ENCODE assay signal across 10 cellular contexts in genomic region chr20:51660741-51661608, GRCh38.
DNase-seq lines count a peak whose midpoint lies in the region; TF ChIP-seq lines count a peak whose summit lies in the region.
"Had no signal": no experiment of that assay in that cellular context is flagged by ENCODE, and none has a peak within 500 bp of the region (broad histone marks: within the 10 kb centered on the region; RNA-seq: fewer than 3 reads in every experiment).

No MANE protein-coding gene starts in this region.

- H2AFZ ChIP-seq in MM.1S (ENCODE audit: low read length) = no peak overlapping the region

- H3K4me1 Mint-ChIP-seq in MCF 10A (ENCODE audit: insufficient read depth, unreplicated experiment) = peaks cover 7% of the 10 kb centered on the region
- peaks cover 23% of the 10 kb centered on the region for H3K4me1 Mint-ChIP-seq in activated T-helper 2 cell treated with anti-CD3 and anti-CD28 coated beads, Interferon-gamma antibody, Interleukin-2, Interleukin-4, amounts not matched to agents 10 μg/mL and 5 μg/mL and 100 μg/mL, durations not matched to agents 14 hours and 24 hours and 36 hours (ENCODE audit: low read depth)

- TF ChIP-seq POLR2A in breast epithelium (IDR thresholded peaks at IDR 0.05) = no peak
- no peak for TF ChIP-seq POLR2A in esophagus muscularis mucosa (IDR thresholded peaks at IDR 0.05; ENCODE audit: low read depth)

- H3K4me2 ChIP-seq in MM.1S (ENCODE audit: low read depth, low read length) = no peak overlapping the region

- no peaks in the 10 kb centered on the region for H3K9me3 Mint-ChIP-seq in MCF 10A (ENCODE audit: unreplicated experiment)
- H3K9me3 Mint-ChIP-seq in activated T-helper 2 cell treated with anti-CD3 and anti-CD28 coated beads, Interferon-gamma antibody, Interleukin-2, Interleukin-4, amounts not matched to agents 10 μg/mL and 5 μg/mL and 100 μg/mL, durations not matched to agents 14 hours and 24 hours and 36 hours = no peaks in the 10 kb centered on the region

- H3K27ac ChIP-seq in breast epithelium (no peak overlapping the region), MM.1S (ENCODE audit: low read length) (no peak overlapping the region), esophagus muscularis mucosa (replicated peaks in 1 of 4) (no peak overlapping the region)
- H3K27ac ChIP-seq: right lobe of liver had no signal

- H3K9ac ChIP-seq in MM.1S (ENCODE audit: low read length) = no peak overlapping the region

- TF ChIP-seq EP300 in esophagus muscularis mucosa (IDR thresholded peaks at IDR 0.05) = no peak

- no peaks in the 10 kb centered on the region for H3K27me3 Mint-ChIP-seq in MCF 10A (ENCODE audit: insufficient read depth, unreplicated experiment)
- H3K27me3 Mint-ChIP-seq in activated T-helper 2 cell treated with anti-CD3 and anti-CD28 coated beads, Interferon-gamma antibody, Interleukin-2, Interleukin-4, amounts not matched to agents 10 μg/mL and 5 μg/mL and 100 μg/mL, durations not matched to agents 14 hours and 24 hours and 36 hours (ENCODE audit: low read depth) = peaks cover 4% of the 10 kb centered on the region

- no TSS peak for BruUV-seq in MCF 10A (replicated peaks; lab: Mats Ljungman, UMichigan)

- POLR2A ChIA-PET in MCF 10A (lab: Yijun Ruan, JAX) = no interaction called here

- H3K9me3 ChIP-seq in breast epithelium (no peaks in the 10 kb centered on the region), MM.1S (replicated peaks; ENCODE audit: insufficient read depth, low read length) (no peaks in the 10 kb centered on the region), esophagus muscularis mucosa (no peaks in the 10 kb centered on the region)
- H3K9me3 ChIP-seq: right lobe of liver had no signal

- 65% methylated on average over 6 of the region's 6 CpGs for WGBS in esophagus muscularis mucosa

- H3K4me3 Mint-ChIP-seq in MCF 10A (ENCODE audit: unreplicated experiment) = no peak overlapping the region
- no peak overlapping the region for H3K4me3 Mint-ChIP-seq in activated T-helper 2 cell treated with anti-CD3 and anti-CD28 coated beads, Interferon-gamma antibody, Interleukin-2, Interleukin-4, amounts not matched to agents 10 μg/mL and 5 μg/mL and 100 μg/mL, durations not matched to agents 14 hours and 24 hours and 36 hours (ENCODE audit: low read depth)

- TF ChIP-seq CTCF in MCF 10A (IDR thresholded peaks at IDR 0.05; ENCODE audit: unreplicated experiment) (no peak), breast epithelium (IDR thresholded peaks at IDR 0.05) (no peak), MM.1S (IDR thresholded peaks at IDR 0.05; ENCODE audit: low read length) (no peak), esophagus muscularis mucosa (IDR thresholded peaks at IDR 0.05) (no peak)

- H3K36me3 ChIP-seq in breast epithelium = no peaks in the 10 kb centered on the region
- no peaks in the 10 kb centered on the region for H3K36me3 ChIP-seq in MM.1S (replicated peaks; ENCODE audit: insufficient read depth, low read length)
- peaks cover 3 to 34% (median 13%) of the 10 kb centered on the region in 4 donors for H3K36me3 ChIP-seq in esophagus muscularis mucosa
- H3K36me3 ChIP-seq: right lobe of liver had no signal

- H4K20me1 ChIP-seq in MM.1S (ENCODE audit: insufficient read depth, low read length) = no peaks in the 10 kb centered on the region

- H3K4me1 ChIP-seq in breast epithelium (no peaks in the 10 kb centered on the region), MM.1S (ENCODE audit: low read length) (no peaks in the 10 kb centered on the region), esophagus muscularis mucosa (peaks cover 0 to 8% (median 5%) of the 10 kb centered on the region in 4 donors)
- H3K4me1 ChIP-seq: right lobe of liver had no signal

- intact Hi-C loops in MCF 10A (cut with micrococcal nuclease) (no loop called here), breast epithelium (cut with DNase I; ENCODE audit: low total_unique reads) (no loop called here), esophagus muscularis mucosa (cut with DNase I) (no loop called here)
- intact Hi-C loops in activated T-helper 2 cell treated with anti-CD3 and anti-CD28 coated beads, Interferon-gamma antibody, Interleukin-2, Interleukin-4, amounts not matched to agents 10 μg/mL and 5 μg/mL and 100 μg/mL, durations not matched to agents 14 hours and 24 hours and 36 hours (cut with micrococcal nuclease) = loop anchor here (1.0 to 5.0 kb wide), 3 partner anchors 22 to 54 kb away; no protein-coding TSS in a partner anchor

- DNase-seq in MCF 10A (ENCODE audit: unreplicated experiment) = peak; percentile 23
- no peak for DNase-seq in breast epithelium (ENCODE audit: low spot score in 2 of 2)
- no peak for DNase-seq in activated T-helper 2 cell treated with anti-CD3 and anti-CD28 coated beads, Interferon-gamma antibody, Interleukin-2, Interleukin-4, amounts not matched to agents 10 μg/mL and 5 μg/mL and 100 μg/mL, durations not matched to agents 14 hours and 24 hours and 36 hours (ENCODE audit: low spot score)
- peak; percentile 84 for DNase-seq in glomerular endothelial cell (ENCODE audit: extremely low read depth, low read depth, low spot score)
- DNase-seq in RPMI8226 = no peak
- no peak for DNase-seq in 8988T
- DNase-seq in MM.1S = no peak
- DNase-seq in esophagus muscularis mucosa (ENCODE audit: extremely low spot score) = no peak
- DNase-seq: NCI-H1417 treated with DMSO at 0.1 percent for 48 hours, right lobe of liver had no signal

- H3F3A ChIP-seq in MM.1S (ENCODE audit: insufficient read depth, low read length) = no peaks in the 10 kb centered on the region

- no peaks in the 10 kb centered on the region for H3K27me3 ChIP-seq in breast epithelium
- no peaks in the 10 kb centered on the region for H3K27me3 ChIP-seq in MM.1S (replicated peaks; ENCODE audit: insufficient read depth, low read length)
- H3K27me3 ChIP-seq in esophagus muscularis mucosa = no peaks in the 10 kb centered on the region
- H3K27me3 ChIP-seq: right lobe of liver had no signal

- CTCF ChIA-PET in MCF 10A (lab: Yijun Ruan, JAX) = interaction anchor here (0.6 to 1.3 kb wide), 5 partner anchors 19 to 357 kb away, joined by 3 to 5 read pairs (median 3); no protein-coding TSS in a partner anchor

- no peaks in the 10 kb centered on the region for H3K79me2 ChIP-seq in MM.1S (ENCODE audit: low read length)

- no peaks in the 10 kb centered on the region for H3K9me2 ChIP-seq in MM.1S (replicated peaks; ENCODE audit: insufficient read depth, low read length)

- no peaks in the 10 kb centered on the region for H3K36me3 Mint-ChIP-seq in MCF 10A (ENCODE audit: insufficient read depth, unreplicated experiment)
- H3K36me3 Mint-ChIP-seq in activated T-helper 2 cell treated with anti-CD3 and anti-CD28 coated beads, Interferon-gamma antibody, Interleukin-2, Interleukin-4, amounts not matched to agents 10 μg/mL and 5 μg/mL and 100 μg/mL, durations not matched to agents 14 hours and 24 hours and 36 hours (ENCODE audit: low read depth) = no peaks in the 10 kb centered on the region

- H3K27ac Mint-ChIP-seq in MCF 10A (ENCODE audit: low read depth, unreplicated experiment) = no peak overlapping the region
- peak overlapping the region; percentile 20 for H3K27ac Mint-ChIP-seq in activated T-helper 2 cell treated with anti-CD3 and anti-CD28 coated beads, Interferon-gamma antibody, Interleukin-2, Interleukin-4, amounts not matched to agents 10 μg/mL and 5 μg/mL and 100 μg/mL, durations not matched to agents 14 hours and 24 hours and 36 hours

- H3K4me3 ChIP-seq in breast epithelium (no peak overlapping the region), MM.1S (ENCODE audit: low read length) (no peak overlapping the region), esophagus muscularis mucosa (no peak overlapping the region)
- H3K4me3 ChIP-seq: right lobe of liver had no signal

Comparison
In these comparisons a context has a peak if more than half of its experiments do, and no peak if none do; other contexts are left out.
1. DNase-seq: peak in MCF 10A (single experiment) and glomerular endothelial cell (single experiment); none in breast epithelium (0 of 2), activated T-helper 2 cell treated with anti-CD3 and anti-CD28 coated beads, Interferon-gamma antibody, Interleukin-2, Interleukin-4, amounts not matched to agents 10 μg/mL and 5 μg/mL and 100 μg/mL, durations not matched to agents 14 hours and 24 hours and 36 hours (single experiment), RPMI8226 (single experiment), 8988T (single experiment), MM.1S (single experiment) and esophagus muscularis mucosa (single experiment).